9 cellular contexts compared by ENCODE assay signal in the genomic region with DNA sequence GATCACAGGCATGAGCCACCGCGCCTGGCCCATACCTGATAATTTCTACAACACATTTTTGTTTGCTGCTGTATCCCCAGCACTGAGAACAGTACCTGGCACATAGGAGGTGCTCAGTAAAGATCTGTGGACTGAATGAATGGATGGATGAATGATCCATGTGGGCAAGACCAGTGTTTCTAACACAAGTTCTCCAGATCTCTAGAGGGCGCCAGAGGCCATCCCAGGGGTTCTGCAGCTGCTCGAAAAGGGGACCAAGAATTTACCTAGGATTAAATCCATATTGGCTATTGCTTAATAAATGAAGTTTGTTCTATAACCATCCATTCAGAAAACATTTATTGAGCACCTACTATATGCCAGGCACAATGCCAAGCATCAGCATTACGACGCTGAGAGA.
DNase-seq lines count a peak whose midpoint lies in the region; ATAC-seq, FAIRE-seq and TF ChIP-seq lines count a peak whose summit lies in the region.
"Had no signal": no experiment of that assay in that cellular context is flagged by ENCODE, and none has a peak within 500 bp of the region (broad histone marks: within the 10 kb centered on the region; RNA-seq: fewer than 3 reads in every experiment).

No MANE protein-coding gene starts in this region.

- TF ChIP-seq RAD21 in HCT116 (IDR thresholded peaks at IDR 0.05; ENCODE audit: low read depth) = peak; percentile 87

- CTCF ChIA-PET in HCT116 (lab: Charles Lee) = interaction anchor here (0.8 to 2.2 kb wide), 16 partner anchors 8 to 659 kb away, joined by 3 to 23 read pairs (median 5); no protein-coding TSS in a partner anchor

- H3K27me3 ChIP-seq in HCT116 (ENCODE audit: insufficient read depth, low read length) = peaks cover 42% of the 10 kb centered on the region; the same call in 1 of the 2 replicates
- peaks cover 0 to 45% (median 3%) of the 10 kb centered on the region in 45 donors for H3K27me3 ChIP-seq in dorsolateral prefrontal cortex

- TF ChIP-seq CTCF in HCT116 (IDR thresholded peaks at IDR 0.05 in 2 of 3, conservative IDR thresholded peaks at IDR 0.05 in 1 of 3; ENCODE audit: borderline replicate concordance in 1 of 3, insufficient read depth in 1 of 3, low read depth in 2 of 3, low read length in 2 of 3) (peak; percentile 80 to 83 (median 82)), dorsolateral prefrontal cortex (IDR thresholded peaks at IDR 0.05 in 54 of 56, conservative IDR thresholded peaks at IDR 0.05 in 2 of 56; ENCODE audit: low read depth in 1 of 56, partially characterized antibody in 56 of 56) (peak in 54 of 56 donors; percentile 30 to 71 (median 55))

- H3K4me3 ChIP-seq in HCT116 (replicated peaks in 1 of 2; ENCODE audit: low read depth in 1 of 2, low read length in 2 of 2) = no peak overlapping the region
- no peak overlapping the region for H3K4me3 ChIP-seq in dorsolateral prefrontal cortex

- no peak overlapping the region for H3K9ac ChIP-seq in HCT116 (ENCODE audit: low read length)

- ATAC-seq in HCT116 (peak; percentile 75), HG03280 (IDR thresholded peaks at IDR 0.05; ENCODE audit: unreplicated experiment) (no peak)

- H2AFZ ChIP-seq in HCT116 (ENCODE audit: low read depth, low read length, poor library complexity, severe bottlenecking) = no peak overlapping the region

- POLR2A ChIA-PET in HCT116 (lab: Charles Lee) = no interaction called here

- no peak overlapping the region for H3K4me2 ChIP-seq in HCT116 (ENCODE audit: low read length)

- peak; percentile 36 for DNase-seq in DMS114 treated with DMSO at 0.1 percent for 48 hours (lab: John Stamatoyannopoulos, UW; ENCODE audit: unreplicated experiment)
- DNase-seq in HCT116 (ENCODE audit: low read depth, low spot score) = peak; percentile 24
- peak; percentile 56 for DNase-seq in NCI-H82 treated with DMSO at 0.1 percent for 48 hours (lab: John Stamatoyannopoulos, UW; ENCODE audit: unreplicated experiment)
- DNase-seq in dorsolateral prefrontal cortex = peak in 8 of 10 donors; percentile 34 to 80 (median 58)
- peak; percentile 8 for DNase-seq in occipital lobe (lab: John Stamatoyannopoulos, UW)
- DNase-seq in foreskin melanocyte = no peak
- DNase-seq in urothelium cell line (ENCODE audit: low spot score) = no peak

- no peaks in the 10 kb centered on the region for H4K20me1 ChIP-seq in HCT116 (ENCODE audit: insufficient read depth)

- intact Hi-C loops in HCT116 (cut with micrococcal nuclease) (loop anchor here (1.0 to 5.0 kb wide), 5 partner anchors 76 to 658 kb away; no protein-coding TSS in a partner anchor), dorsolateral prefrontal cortex (cut with DNase I) (loop anchor here (5.0 to 10.0 kb wide), 3 partner anchors 179 to 662 kb away; no protein-coding TSS in a partner anchor)

- no peaks in the 10 kb centered on the region for H3K9me3 ChIP-seq in HCT116 (ENCODE audit: control insufficient read depth in 1 of 2, insufficient read depth in 1 of 2, low read depth in 1 of 2, low read length in 2 of 2)

- H3K9me2 ChIP-seq in HCT116 (ENCODE audit: insufficient read depth) = no peaks in the 10 kb centered on the region

- H3K36me3 ChIP-seq in HCT116 (ENCODE audit: control insufficient read depth in 1 of 2, insufficient read depth in 2 of 2, low read length in 2 of 2) = no peaks in the 10 kb centered on the region

- no TSS peak for BruUV-seq in HCT116 (replicated peaks; lab: Mats Ljungman, UMichigan)

- H3K27ac ChIP-seq in HCT116 (ENCODE audit: low read depth, low read length) (no peak overlapping the region), dorsolateral prefrontal cortex (no peak overlapping the region)

- FAIRE-seq in urothelium cell line (lab: Jason Lieb, UNC) = no peak
- FAIRE-seq: islet of Langerhans had no signal

- RAD21 ChIA-PET in HCT116 (lab: Charles Lee; ENCODE audit: low non-redundant PET in 1 of 2, low total read pairs in 2 of 2, uncharacterized antibody in 2 of 2, unreplicated experiment in 2 of 2) = interaction anchor here in 1 of 2 experiments (0.6 to 1.8 kb wide), 3 partner anchors 15 to 380 kb away, joined by 4 to 5 read pairs (median 4); no protein-coding TSS in a partner anchor

- no peak for TF ChIP-seq POLR2A in HCT116 (IDR thresholded peaks at IDR 0.05; ENCODE audit: borderline replicate concordance, extremely low read depth, insufficient read depth, insufficient read length)

- no peaks in the 10 kb centered on the region for H3K79me2 ChIP-seq in HCT116 (ENCODE audit: insufficient read depth, low read length)

- H3K4me1 ChIP-seq in HCT116 (ENCODE audit: control insufficient read depth in 1 of 2, insufficient read depth in 2 of 2, low read length in 2 of 2) = no peaks in the 10 kb centered on the region

TF ChIP-seq in HCT116, 20 proteins besides CTCF, POLR2A, EP300 and RAD21:
- TF ChIP-seq EZH2 (IDR thresholded peaks at IDR 0.05) (no peak), JUND (IDR thresholded peaks at IDR 0.05) (no peak), FOSL1 (IDR thresholded peaks at IDR 0.05; ENCODE audit: low read depth) (no peak), ZNF274 (IDR thresholded peaks at IDR 0.05; ENCODE audit: low read depth, low read length) (no peak), ZFX (IDR thresholded peaks at IDR 0.05) (no peak), POLR2AphosphoS5 (IDR thresholded peaks at IDR 0.05; ENCODE audit: low read depth, low read length) (no peak), SIN3A (IDR thresholded peaks at IDR 0.05; ENCODE audit: low read depth) (no peak), SRF (IDR thresholded peaks at IDR 0.05; ENCODE audit: low read depth) (no peak), ELF1 (IDR thresholded peaks at IDR 0.05; ENCODE audit: borderline replicate concordance, low read depth) (no peak)
- TF ChIP-seq, protein P1, sequence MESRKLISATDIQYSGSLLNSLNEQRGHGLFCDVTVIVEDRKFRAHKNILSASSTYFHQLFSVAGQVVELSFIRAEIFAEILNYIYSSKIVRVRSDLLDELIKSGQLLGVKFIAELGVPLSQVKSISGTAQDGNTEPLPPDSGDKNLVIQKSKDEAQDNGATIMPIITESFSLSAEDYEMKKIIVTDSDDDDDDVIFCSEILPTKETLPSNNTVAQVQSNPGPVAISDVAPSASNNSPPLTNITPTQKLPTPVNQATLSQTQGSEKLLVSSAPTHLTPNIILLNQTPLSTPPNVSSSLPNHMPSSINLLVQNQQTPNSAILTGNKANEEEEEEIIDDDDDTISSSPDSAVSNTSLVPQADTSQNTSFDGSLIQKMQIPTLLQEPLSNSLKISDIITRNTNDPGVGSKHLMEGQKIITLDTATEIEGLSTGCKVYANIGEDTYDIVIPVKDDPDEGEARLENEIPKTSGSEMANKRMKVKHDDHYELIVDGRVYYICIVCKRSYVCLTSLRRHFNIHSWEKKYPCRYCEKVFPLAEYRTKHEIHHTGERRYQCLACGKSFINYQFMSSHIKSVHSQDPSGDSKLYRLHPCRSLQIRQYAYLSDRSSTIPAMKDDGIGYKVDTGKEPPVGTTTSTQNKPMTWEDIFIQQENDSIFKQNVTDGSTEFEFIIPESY (IDR thresholded peaks at IDR 0.05; ENCODE audit: extremely low read depth, insufficient replicate concordance, low read length) = no peak
- TF ChIP-seq, protein P2, sequence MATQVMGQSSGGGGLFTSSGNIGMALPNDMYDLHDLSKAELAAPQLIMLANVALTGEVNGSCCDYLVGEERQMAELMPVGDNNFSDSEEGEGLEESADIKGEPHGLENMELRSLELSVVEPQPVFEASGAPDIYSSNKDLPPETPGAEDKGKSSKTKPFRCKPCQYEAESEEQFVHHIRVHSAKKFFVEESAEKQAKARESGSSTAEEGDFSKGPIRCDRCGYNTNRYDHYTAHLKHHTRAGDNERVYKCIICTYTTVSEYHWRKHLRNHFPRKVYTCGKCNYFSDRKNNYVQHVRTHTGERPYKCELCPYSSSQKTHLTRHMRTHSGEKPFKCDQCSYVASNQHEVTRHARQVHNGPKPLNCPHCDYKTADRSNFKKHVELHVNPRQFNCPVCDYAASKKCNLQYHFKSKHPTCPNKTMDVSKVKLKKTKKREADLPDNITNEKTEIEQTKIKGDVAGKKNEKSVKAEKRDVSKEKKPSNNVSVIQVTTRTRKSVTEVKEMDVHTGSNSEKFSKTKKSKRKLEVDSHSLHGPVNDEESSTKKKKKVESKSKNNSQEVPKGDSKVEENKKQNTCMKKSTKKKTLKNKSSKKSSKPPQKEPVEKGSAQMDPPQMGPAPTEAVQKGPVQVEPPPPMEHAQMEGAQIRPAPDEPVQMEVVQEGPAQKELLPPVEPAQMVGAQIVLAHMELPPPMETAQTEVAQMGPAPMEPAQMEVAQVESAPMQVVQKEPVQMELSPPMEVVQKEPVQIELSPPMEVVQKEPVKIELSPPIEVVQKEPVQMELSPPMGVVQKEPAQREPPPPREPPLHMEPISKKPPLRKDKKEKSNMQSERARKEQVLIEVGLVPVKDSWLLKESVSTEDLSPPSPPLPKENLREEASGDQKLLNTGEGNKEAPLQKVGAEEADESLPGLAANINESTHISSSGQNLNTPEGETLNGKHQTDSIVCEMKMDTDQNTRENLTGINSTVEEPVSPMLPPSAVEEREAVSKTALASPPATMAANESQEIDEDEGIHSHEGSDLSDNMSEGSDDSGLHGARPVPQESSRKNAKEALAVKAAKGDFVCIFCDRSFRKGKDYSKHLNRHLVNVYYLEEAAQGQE (IDR thresholded peaks at IDR 0.05; ENCODE audit: low read depth) = no peak

Comparison
In these comparisons a context has a peak if more than half of its experiments do, and no peak if none do; other contexts are left out.
1. DNase-seq: peak in DMS114 treated with DMSO at 0.1 percent for 48 hours (single experiment), HCT116 (single experiment), NCI-H82 treated with DMSO at 0.1 percent for 48 hours (single experiment), dorsolateral prefrontal cortex (8 of 10) and occipital lobe (single experiment); none in foreskin melanocyte (single experiment) and urothelium cell line (single experiment).